In genomic region chr12:15472036-15472435, GRCh38 we compare ENCODE assay signal across 30 cellular contexts.
A peak's percentile ranks its signal among the peaks of the same experiment; 100 is the strongest.
DNase-seq lines count a peak whose midpoint lies in the region; ATAC-seq, FAIRE-seq and TF ChIP-seq lines count a peak whose summit lies in the region.
"Had no signal": no experiment of that assay in that cellular context is flagged by ENCODE, and none has a peak within 500 bp of the region (broad histone marks: within the 10 kb centered on the region; RNA-seq: fewer than 3 reads in every experiment).

No MANE protein-coding gene starts in this region.

- DNase-seq in MCF 10A (ENCODE audit: unreplicated experiment), result peak; percentile 87
- no peak for DNase-seq in breast epithelium (ENCODE audit: low spot score in 2 of 2)
- DNase-seq in mammary epithelial cell, result peak; percentile 80
- peak; percentile 11 for DNase-seq in kidney tubule cell (ENCODE audit: low spot score)
- DNase-seq in urothelium cell line (ENCODE audit: low spot score), result no peak
- no peak for DNase-seq in effector memory CD8-positive, alpha-beta T cell
- DNase-seq in activated naive CD4-positive, alpha-beta T cell treated with Interleukin-2 at 50 U/mL for 16 hours, result no peak
- DNase-seq: activated CD4-positive, alpha-beta T cell treated with anti-CD3 and anti-CD28 coated beads, Interleukin-2, amount 50 U/mL, for 4 hours; activated naive CD4-positive, alpha-beta T cell treated with anti-CD3 and anti-CD28 coated beads for 36 hours; activated T-cell treated with anti-CD3 and anti-CD28 coated beads, Interleukin-2, amount 50 U/mL, for 72 hours; CD8-positive, alpha-beta T cell; DMS153; H7; immature natural killer cell; left ventricle myocardium inferior; NCI-H2107; NCI-H446; right cardiac atrium; RPMI8226; SK-N-SH; stimulated activated CD8-positive, alpha-beta memory T cell treated with anti-CD3 and anti-CD28 coated beads, Interleukin-4, amount 100 ng/mL, for 48 hours; stimulated activated naive CD8-positive, alpha-beta T cell treated with anti-CD3 and anti-CD28 coated beads, Interleukin-15, amount 100 ng/mL, for 72 hours; T-helper 17 cell had no signal

- in situ Hi-C loops in mammary epithelial cell (cut with MboI; ENCODE audit: low sequenced_read_pairs in 2 of 2), result no loop called here

- no peak overlapping the region for H2AFZ ChIP-seq in mammary epithelial cell (ENCODE audit: low read depth, low read length)

- H3K4me3 ChIP-seq in breast epithelium, result no peak overlapping the region
- H3K4me3 ChIP-seq in mammary epithelial cell (replicated peaks in 1 of 3; ENCODE audit: insufficient read depth in 1 of 3, low read depth in 2 of 3, low read length in 3 of 3), result no peak overlapping the region
- H3K4me3 ChIP-seq: body of pancreas, left ventricle myocardium inferior, thoracic aorta, vagina had no signal

- H3K4me1 ChIP-seq in breast epithelium (no peaks in the 10 kb centered on the region), mammary epithelial cell (ENCODE audit: insufficient read depth, low read length) (no peaks in the 10 kb centered on the region)
- H3K4me1 ChIP-seq: body of pancreas, left ventricle myocardium inferior, vagina had no signal

- H4K20me1 ChIP-seq in mammary epithelial cell (ENCODE audit: insufficient read depth, low read length), result no peaks in the 10 kb centered on the region

- H3K9ac ChIP-seq in mammary epithelial cell (ENCODE audit: insufficient read depth, low read length), result no peak overlapping the region
- H3K9ac ChIP-seq: SK-N-SH had no signal

- H3K4me3 Mint-ChIP-seq in MCF 10A (ENCODE audit: unreplicated experiment), result no peak overlapping the region
- no peak overlapping the region for H3K4me3 Mint-ChIP-seq in effector memory CD8-positive, alpha-beta T cell
- H3K4me3 Mint-ChIP-seq: activated naive CD4-positive, alpha-beta T cell treated with anti-CD3 and anti-CD28 coated beads for 36 hours; activated T-cell treated with anti-CD3 and anti-CD28 coated beads, Interleukin-2, amount 50 U/mL, for 72 hours; B cell; CD8-positive, alpha-beta T cell; immature natural killer cell; mesothelial cell of epicardium; stimulated activated naive CD8-positive, alpha-beta T cell treated with anti-CD3 and anti-CD28 coated beads, Interleukin-15, amount 100 ng/mL, for 72 hours; T-helper 17 cell had no signal

- H3K27ac ChIP-seq in breast epithelium, result no peak overlapping the region
- no peak overlapping the region for H3K27ac ChIP-seq in mammary epithelial cell (ENCODE audit: insufficient read depth, low read depth, low read length)
- H3K27ac ChIP-seq: body of pancreas, left ventricle myocardium inferior, thoracic aorta, vagina had no signal

- peaks cover 10% of the 10 kb centered on the region for H3K4me1 Mint-ChIP-seq in MCF 10A (ENCODE audit: insufficient read depth, unreplicated experiment)
- no peaks in the 10 kb centered on the region for H3K4me1 Mint-ChIP-seq in effector memory CD8-positive, alpha-beta T cell (ENCODE audit: low read depth in 2 of 2)
- H3K4me1 Mint-ChIP-seq: B cell; immature natural killer cell; mesothelial cell of epicardium; stimulated activated naive CD8-positive, alpha-beta T cell treated with anti-CD3 and anti-CD28 coated beads, Interleukin-15, amount 100 ng/mL, for 72 hours; T-helper 17 cell had no signal

- BruUV-seq in MCF 10A (replicated peaks; lab: Mats Ljungman, UMichigan), result no TSS peak
- BruUV-seq in mammary epithelial cell (replicated peaks; lab: Mats Ljungman, UMichigan), result no TSS peak

- H3K27me3 ChIP-seq in breast epithelium (no peaks in the 10 kb centered on the region), mammary epithelial cell (ENCODE audit: insufficient read depth, low read length) (no peaks in the 10 kb centered on the region)
- H3K27me3 ChIP-seq: body of pancreas, vagina had no signal

- no peak overlapping the region for H3K4me2 ChIP-seq in mammary epithelial cell (ENCODE audit: insufficient read depth, low read depth, low read length)
- H3K4me2 ChIP-seq: SK-N-SH had no signal

- TF ChIP-seq POLR2A in breast epithelium (IDR thresholded peaks at IDR 0.05), result no peak

- dilution Hi-C loops in mammary epithelial cell (cut with HindIII; ENCODE audit: low sequenced_read_pairs), result no loop called here

- no peaks in the 10 kb centered on the region for H3K9me3 Mint-ChIP-seq in MCF 10A (ENCODE audit: unreplicated experiment)
- no peaks in the 10 kb centered on the region for H3K9me3 Mint-ChIP-seq in effector memory CD8-positive, alpha-beta T cell
- H3K9me3 Mint-ChIP-seq: activated naive CD4-positive, alpha-beta T cell treated with anti-CD3 and anti-CD28 coated beads for 36 hours; activated T-cell treated with anti-CD3 and anti-CD28 coated beads, Interleukin-2, amount 50 U/mL, for 72 hours; CD8-positive, alpha-beta T cell; mesothelial cell of epicardium; stimulated activated naive CD8-positive, alpha-beta T cell treated with anti-CD3 and anti-CD28 coated beads, Interleukin-15, amount 100 ng/mL, for 72 hours had no signal

- no peaks in the 10 kb centered on the region for H3K79me2 ChIP-seq in mammary epithelial cell (ENCODE audit: insufficient read depth, low read length)

- intact Hi-C loops in MCF 10A (cut with micrococcal nuclease), result no loop called here
- intact Hi-C loops in breast epithelium (cut with DNase I; ENCODE audit: low total_unique reads), result no loop called here
- intact Hi-C loops in mammary epithelial cell (cut with micrococcal nuclease), result no loop called here

- TF ChIP-seq CTCF in MCF 10A (IDR thresholded peaks at IDR 0.05; ENCODE audit: unreplicated experiment) (no peak), breast epithelium (IDR thresholded peaks at IDR 0.05) (no peak), mammary epithelial cell (conservative IDR thresholded peaks at IDR 0.05 in 1 of 2, IDR thresholded peaks at IDR 0.05 in 1 of 2; ENCODE audit: extremely low read depth in 1 of 2, insufficient read depth in 1 of 2, low read depth in 1 of 2, low read length in 2 of 2) (no peak)

- FAIRE-seq in urothelium cell line (lab: Jason Lieb, UNC), result peak; percentile 9
- FAIRE-seq: GM12892 had no signal

- H3K36me3 Mint-ChIP-seq in MCF 10A (ENCODE audit: insufficient read depth, unreplicated experiment), result no peaks in the 10 kb centered on the region
- no peaks in the 10 kb centered on the region for H3K36me3 Mint-ChIP-seq in effector memory CD8-positive, alpha-beta T cell (ENCODE audit: insufficient read depth)
- H3K36me3 Mint-ChIP-seq: CD8-positive, alpha-beta T cell; immature natural killer cell; mesothelial cell of epicardium had no signal

- POLR2A ChIA-PET in MCF 10A (lab: Yijun Ruan, JAX), result no interaction called here

- 5% methylated on average over 2 of the region's 2 CpGs for WGBS in mammary epithelial cell (ENCODE audit: low coverage, missing lambda C conversion rate)

- no peak for ATAC-seq in effector memory CD8-positive, alpha-beta T cell (replicated peaks)
- no peak for ATAC-seq in HG02884 (IDR thresholded peaks at IDR 0.05; ENCODE audit: unreplicated experiment)
- ATAC-seq: activated T-cell treated with anti-CD3 and anti-CD28 coated beads, Interleukin-2, amount 50 U/mL, for 72 hours; body of pancreas; CD8-positive, alpha-beta T cell; right cardiac atrium; stimulated activated naive CD8-positive, alpha-beta T cell treated with anti-CD3 and anti-CD28 coated beads, Interleukin-15, amount 100 ng/mL, for 72 hours; T-helper 17 cell had no signal

- H3K9me3 ChIP-seq in breast epithelium, result no peaks in the 10 kb centered on the region
- H3K9me3 ChIP-seq in mammary epithelial cell (replicated peaks; ENCODE audit: insufficient read depth, low read length), result no peaks in the 10 kb centered on the region
- H3K9me3 ChIP-seq: body of pancreas, SK-N-SH, thoracic aorta, vagina had no signal

- peak overlapping the region; percentile 39 for H3K27ac Mint-ChIP-seq in MCF 10A (ENCODE audit: low read depth, unreplicated experiment)
- H3K27ac Mint-ChIP-seq in effector memory CD8-positive, alpha-beta T cell, result no peak overlapping the region
- H3K27ac Mint-ChIP-seq: activated naive CD4-positive, alpha-beta T cell treated with anti-CD3 and anti-CD28 coated beads for 36 hours; activated T-cell treated with anti-CD3 and anti-CD28 coated beads, Interleukin-2, amount 50 U/mL, for 72 hours; B cell; CD8-positive, alpha-beta T cell; immature natural killer cell; mesothelial cell of epicardium; T-helper 17 cell had no signal

- CTCF ChIA-PET in MCF 10A (lab: Yijun Ruan, JAX), result interaction anchor here (1.3 kb wide), 1 partner anchor 118 kb away, joined by 3 read pairs; no protein-coding TSS in a partner anchor
- CTCF ChIA-PET in mammary epithelial cell (lab: Charles Lee; ENCODE audit: low non-redundant PET), result interaction anchor here (0.5 kb wide), 1 partner anchor 203 kb away, joined by 3 read pairs; no protein-coding TSS in a partner anchor

- H3K27me3 Mint-ChIP-seq in MCF 10A (ENCODE audit: insufficient read depth, unreplicated experiment), result no peaks in the 10 kb centered on the region
- peaks cover 16 to 31% of the 10 kb centered on the region in 2 donors for H3K27me3 Mint-ChIP-seq in effector memory CD8-positive, alpha-beta T cell

- H3K36me3 ChIP-seq in breast epithelium (no peaks in the 10 kb centered on the region), mammary epithelial cell (ENCODE audit: insufficient read depth, low read length) (no peaks in the 10 kb centered on the region)
- H3K36me3 ChIP-seq: left ventricle myocardium inferior, thoracic aorta, vagina had no signal

Comparison
In these comparisons a context has a peak if more than half of its experiments do, and no peak if none do; other contexts are left out.
1. DNase-seq: peak in MCF 10A (single experiment), mammary epithelial cell (single experiment) and kidney tubule cell (single experiment); none in breast epithelium (0 of 2), urothelium cell line (single experiment), effector memory CD8-positive, alpha-beta T cell (0 of 3) and activated naive CD4-positive, alpha-beta T cell treated with Interleukin-2 at 50 U/mL for 16 hours (single experiment).